ENCODE assay signal across 31 cellular contexts in the genomic region with DNA sequence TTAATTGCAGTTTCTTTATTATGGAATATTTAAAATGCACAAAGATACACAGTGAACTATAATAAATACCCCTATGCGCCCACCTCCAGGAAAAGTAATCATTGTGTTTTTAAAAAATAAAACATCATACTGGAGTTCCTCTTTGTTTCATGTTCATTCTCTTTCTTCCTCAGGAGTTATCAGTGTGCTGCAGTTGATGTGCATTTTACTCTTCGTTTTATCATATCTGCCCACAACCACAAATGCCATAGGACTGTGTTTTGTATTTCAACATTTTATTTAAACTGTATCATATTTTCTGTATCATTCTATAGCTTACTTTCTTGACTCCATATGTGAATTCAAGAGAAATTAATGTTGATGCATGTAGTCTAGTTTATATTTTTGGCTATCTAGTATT. TPM values are rescaled to one million over a fixed set of nuclear protein-coding genes. Genes with fewer than 3 reads are reported as not detected.
"Had no signal": no experiment of that assay in that cellular context is flagged by ENCODE, and none has a peak within 500 bp of the region (broad histone marks: within the 10 kb centered on the region; RNA-seq: fewer than 3 reads in every experiment).

No MANE protein-coding gene starts in this region.

- H3K4me1 Mint-ChIP-seq: naive thymus-derived CD8-positive, alpha-beta T cell; nephron; neural crest cell; stimulated activated naive B cell treated with anti-CD40 and anti-IgM and Interleukin-4, amounts not matched to agents 10 μg/mL and 1 μg/mL and 100 μg/mL, for 72 hours had no signal

- H3K27me3 ChIP-seq: left lung, pancreas, stomach, suprapubic skin, transverse colon, upper lobe of left lung, vagina had no signal

- H3K27ac ChIP-seq: left lung, lower lobe of right lung, pancreas, prostate gland, skin epidermis, stomach, suprapubic skin, thoracic aorta, transverse colon, upper lobe of left lung, vagina had no signal

- H3K4me3 ChIP-seq: left lung, lower lobe of right lung, pancreas, prostate gland, skin epidermis, stomach, suprapubic skin, thoracic aorta, transverse colon, upper lobe of left lung, vagina had no signal

- H3K36me3 Mint-ChIP-seq: naive thymus-derived CD8-positive, alpha-beta T cell; stimulated activated naive B cell treated with anti-CD40 and anti-IgM and Interleukin-4, amounts not matched to agents 10 μg/mL and 1 μg/mL and 100 μg/mL, for 72 hours had no signal

- H3K4me1 ChIP-seq: left lung, lower lobe of right lung, pancreas, prostate gland, stomach, suprapubic skin, transverse colon, upper lobe of left lung, vagina had no signal

- H3K4me3 Mint-ChIP-seq: naive thymus-derived CD8-positive, alpha-beta T cell; nephron; neural crest cell; stimulated activated naive B cell treated with anti-CD40 and anti-IgM and Interleukin-4, amounts not matched to agents 10 μg/mL and 1 μg/mL and 100 μg/mL, for 72 hours had no signal

- H3K36me3 ChIP-seq: left lung, lower lobe of right lung, pancreas, prostate gland, stomach, suprapubic skin, thoracic aorta, transverse colon, upper lobe of left lung, vagina had no signal

- DNase-seq: hippocampal formation; kidney; left colon; left lung; lower lobe of right lung; mammary epithelial cell; mesenchymal stem cell; naive thymus-derived CD8-positive, alpha-beta T cell; nucleus accumbens; pancreas; posterior cingulate gyrus; retina; right cardiac atrium; stimulated activated CD4-positive, alpha-beta T cell treated with anti-CD3 and anti-CD28 coated beads, Interleukin-12 subunit alpha, Interleukin-12 subunit beta, amount 100 ng/mL, for 4 hours; stimulated activated CD4-positive, alpha-beta T cell treated with anti-CD3 and anti-CD28 coated beads, Interleukin-15, amount 100 ng/mL, for 24 hours; stimulated activated CD4-positive, alpha-beta T cell treated with anti-CD3 and anti-CD28 coated beads, Interleukin-2, amount 100 ng/mL, for 24 hours; stimulated activated CD4-positive, alpha-beta T cell treated with anti-CD3 and anti-CD28 coated beads, Interleukin-4, amount 100 ng/mL, for 1 hour; stimulated activated naive B cell treated with anti-CD40 and anti-IgM and Interleukin-4, amounts not matched to agents 10 μg/mL and 1 μg/mL and 100 μg/mL, for 72 hours; stimulated activated naive CD8-positive, alpha-beta T cell treated with anti-CD3 and anti-CD28 coated beads, Interleukin-15, Interleukin-2, amounts not matched to agents 100 U/mL and 50 U/mL, for 24 hours; stomach; transverse colon; upper lobe of left lung had no signal

- H3K9me3 ChIP-seq: left lung, lower lobe of right lung, pancreas, prostate gland, stomach, suprapubic skin, thoracic aorta, transverse colon, upper lobe of left lung, vagina had no signal

- H3K27ac Mint-ChIP-seq: naive thymus-derived CD8-positive, alpha-beta T cell; nephron; stimulated activated naive B cell treated with anti-CD40 and anti-IgM and Interleukin-4, amounts not matched to agents 10 μg/mL and 1 μg/mL and 100 μg/mL, for 72 hours had no signal

RNA-seq across cellular contexts. Expression of gene TSHR, which starts 53.9 kb away (rescaled TPM):
- total RNA-seq: lower lobe of right lung; mammary epithelial cell; mucosa of gallbladder; naive thymus-derived CD8-positive, alpha-beta T cell; neural crest cell; osteoblast; right cardiac atrium; suprapubic skin; vagina had no signal
